18 cellular contexts compared by ENCODE assay signal in genomic region chr10:132796846-132797245, GRCh38. TPM values are rescaled to one million over a fixed set of nuclear protein-coding genes. Genes with fewer than 3 reads are reported as not detected.
DNase-seq lines count a peak whose midpoint lies in the region.
"Had no signal": no experiment of that assay in that cellular context is flagged by ENCODE, and none has a peak within 500 bp of the region (broad histone marks: within the 10 kb centered on the region; RNA-seq: fewer than 3 reads in every experiment).

No MANE protein-coding gene starts in this region.

- H3K4me2 ChIP-seq in BLaER1 = 0 out of 2 replicates have a peak overlapping the region, but pooled peaks have one; percentile 11
- H3K4me2 ChIP-seq in neuronal stem cell (ENCODE audit: insufficient read depth, low read length, poor library complexity, severe bottlenecking) = no peak overlapping the region
- H3K4me2 ChIP-seq: A549 had no signal

- H2BK120ac ChIP-seq in neuronal stem cell (ENCODE audit: low read depth, low read length) = no peak overlapping the region

- H2AK5ac ChIP-seq in neuronal stem cell (ENCODE audit: low read depth, low read length) = no peak overlapping the region

- no peak overlapping the region for H3K4ac ChIP-seq in neuronal stem cell (ENCODE audit: low read length)

- H3K27me3 ChIP-seq in BLaER1 (no peaks in the 10 kb centered on the region), neuronal stem cell (ENCODE audit: control insufficient read depth in 3 of 3, insufficient read depth in 3 of 3, low read depth in 1 of 3, low read length in 3 of 3) (peaks cover 0 to 17% (median 0%) of the 10 kb centered on the region in 3 experiments)

- H2BK5ac ChIP-seq in neuronal stem cell (ENCODE audit: low read length) = peak overlapping the region; percentile 22

- no peak overlapping the region for H3K9ac ChIP-seq in BLaER1
- H3K9ac ChIP-seq in neuronal stem cell (ENCODE audit: low read depth, low read length, poor library complexity) = no peak overlapping the region
- H3K9ac ChIP-seq: BLaER1 treated with 17β-estradiol and CSF1 and Interleukin-3, amounts not matched to agents 10 nM and 100 nM; GM23248 had no signal

- peaks cover 47% of the 10 kb centered on the region for H3K4me1 ChIP-seq in BLaER1
- no peaks in the 10 kb centered on the region for H3K4me1 ChIP-seq in neuronal stem cell (ENCODE audit: control insufficient read depth in 2 of 2, insufficient read depth in 1 of 2, low read depth in 1 of 2, low read length in 2 of 2)
- H3K4me1 ChIP-seq: Caco-2 had no signal

- H3K4me3 ChIP-seq in BLaER1 = no peak overlapping the region
- no peak overlapping the region for H3K4me3 ChIP-seq in neuronal stem cell (ENCODE audit: low read length in 2 of 2)
- H3K4me3 ChIP-seq: A549; BLaER1 treated with 17β-estradiol and CSF1 and Interleukin-3, amounts not matched to agents 10 nM and 100 nM; GM23248 had no signal

- DNase-seq in DMS53 (lab: John Stamatoyannopoulos, UW) = peak; percentile 53
- no peak for DNase-seq in DMS53 treated with DMSO at 0.1 percent for 48 hours (lab: John Stamatoyannopoulos, UW; ENCODE audit: unreplicated experiment)
- peak; percentile 3 for DNase-seq in NCI-H2107 (lab: John Stamatoyannopoulos, UW)
- DNase-seq in neuronal stem cell (ENCODE audit: low spot score) = no peak
- no peak for DNase-seq in NCI-H82 treated with DMSO at 0.1 percent for 48 hours (lab: John Stamatoyannopoulos, UW; ENCODE audit: unreplicated experiment)
- no peak for DNase-seq in NCI-H2227 (lab: John Stamatoyannopoulos, UW; ENCODE audit: unreplicated experiment)
- DNase-seq: AML-193; Caco-2; CD4-positive, CD25-positive, alpha-beta regulatory T cell; CD8-positive, alpha-beta memory T cell; DMS79 treated with DMSO at 0.1 percent for 48 hours; GM23248; HCEC 1CT; KG1 had no signal

- H3K14ac ChIP-seq in neuronal stem cell (ENCODE audit: low read length) = peak overlapping the region; percentile 58

- no peak overlapping the region for H4K8ac ChIP-seq in neuronal stem cell (ENCODE audit: low read depth, low read length)

- no peak overlapping the region for H4K91ac ChIP-seq in neuronal stem cell (ENCODE audit: low read depth, low read length, poor library complexity)

- H2BK12ac ChIP-seq in neuronal stem cell (ENCODE audit: low read length) = no peak overlapping the region

- H3K27ac ChIP-seq in BLaER1 (no peak overlapping the region), neuronal stem cell (replicated peaks; ENCODE audit: low read length) (no peak overlapping the region)
- H3K27ac ChIP-seq: 22Rv1; A549; BLaER1 treated with 17β-estradiol and CSF1 and Interleukin-3, amounts not matched to agents 10 nM and 100 nM; GM23248 had no signal

- H3K79me1 ChIP-seq in neuronal stem cell (ENCODE audit: low read depth, low read length) = peaks cover 2% of the 10 kb centered on the region

- H3K36me3 ChIP-seq in BLaER1 = no peaks in the 10 kb centered on the region
- H3K36me3 ChIP-seq in neuronal stem cell (replicated peaks in 1 of 2; ENCODE audit: control insufficient read depth in 2 of 2, insufficient read depth in 2 of 2, low read length in 2 of 2) = no peaks in the 10 kb centered on the region
- H3K36me3 ChIP-seq: BLaER1 treated with 17β-estradiol and CSF1 and Interleukin-3, amounts not matched to agents 10 nM and 100 nM had no signal

- H4K20me1 ChIP-seq in BLaER1 = peaks cover 10% of the 10 kb centered on the region

- H2BK15ac ChIP-seq in neuronal stem cell (ENCODE audit: low read length) = no peak overlapping the region

- WGBS in neuronal stem cell (ENCODE audit: extremely low coverage in 2 of 2, insufficient read length in 2 of 2, insufficient replicate concordance in 1 of 2), 2 donors = no CpG with 5 or more reads among the region's 21 CpGs

- no peak overlapping the region for H2AFZ ChIP-seq in neuronal stem cell (ENCODE audit: low read length)
- H2AFZ ChIP-seq: GM23248 had no signal

- H3K23ac ChIP-seq in neuronal stem cell (ENCODE audit: low read depth, low read length, poor library complexity) = no peak overlapping the region

- H3K9me3 ChIP-seq in BLaER1 (peaks cover 1% of the 10 kb centered on the region; the same call in 1 of the 2 replicates), neuronal stem cell (replicated peaks in 1 of 2; ENCODE audit: control insufficient read depth in 2 of 2, insufficient read depth in 1 of 2, low read depth in 1 of 2, low read length in 2 of 2) (peaks cover 3% of the 10 kb centered on the region in 2 donors)
- H3K9me3 ChIP-seq: A549, Caco-2 had no signal

- H3K18ac ChIP-seq in neuronal stem cell (ENCODE audit: low read length) = peak overlapping the region; percentile 48

RNA-seq across cellular contexts. Expression of gene NKX6-2, which starts 10.9 kb away (rescaled TPM):
- polyA plus RNA-seq in neuronal stem cell (2013, experiment 1 of 2) = 0.08 TPM
- polyA plus RNA-seq in neuronal stem cell (2013, experiment 2 of 2) = 0.06 TPM
- polyA plus RNA-seq: A549; CD8-positive, alpha-beta memory T cell had no signal

Comparison
In these comparisons a context has a peak if more than half of its experiments do, and no peak if none do; other contexts are left out.
1. DNase-seq: peak in DMS53 (single experiment) and NCI-H2107 (single experiment); none in DMS53 treated with DMSO at 0.1 percent for 48 hours (single experiment), neuronal stem cell (single experiment), NCI-H82 treated with DMSO at 0.1 percent for 48 hours (single experiment) and NCI-H2227 (single experiment).